ENCODE assay signal across 25 cellular contexts in the genomic region with DNA sequence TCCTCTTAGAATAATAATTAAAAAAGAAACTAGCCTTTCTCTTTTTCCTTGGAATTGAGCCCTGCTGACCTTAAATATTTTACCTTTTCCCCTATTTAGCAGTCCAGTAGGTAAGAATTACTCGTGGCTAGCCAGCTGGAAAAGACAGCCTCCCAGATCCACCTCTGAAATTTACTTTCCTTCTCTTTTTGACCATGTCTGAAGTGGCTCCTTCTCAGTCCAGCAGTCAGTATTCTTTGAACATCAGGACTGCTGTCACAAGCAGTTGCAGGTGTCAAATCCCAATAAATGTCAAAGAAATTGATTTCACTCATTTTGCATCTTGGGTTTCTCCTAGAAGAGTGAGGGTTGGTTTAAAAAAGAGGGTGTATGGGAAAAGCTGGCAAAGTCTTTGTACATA.
DNase-seq lines count a peak whose midpoint lies in the region; ATAC-seq, FAIRE-seq and TF ChIP-seq lines count a peak whose summit lies in the region.
"Had no signal": no experiment of that assay in that cellular context is flagged by ENCODE, and none has a peak within 500 bp of the region (broad histone marks: within the 10 kb centered on the region; RNA-seq: fewer than 3 reads in every experiment).

No MANE protein-coding gene starts in this region.

- 0 out of 2 replicates have a peak overlapping the region, but pooled peaks have one; percentile 6 for H2AFZ ChIP-seq in H1 (ENCODE audit: low read length)

- no peak overlapping the region for H2AK5ac ChIP-seq in H1 (ENCODE audit: low read depth, low read length)

- H3K23ac ChIP-seq in H1 (ENCODE audit: insufficient read length), result no peak overlapping the region

- no peak overlapping the region for H2BK120ac ChIP-seq in H1 (replicated peaks; ENCODE audit: low read depth, low read length)

- no peak overlapping the region for H4K5ac ChIP-seq in H1 (ENCODE audit: insufficient read length, low read depth, low read length)

- no peak overlapping the region for H4K8ac ChIP-seq in H1 (ENCODE audit: extremely low read depth, insufficient read depth, low read length)

- no peak overlapping the region for H4K91ac ChIP-seq in H1 (replicated peaks; ENCODE audit: insufficient read length, low read length)

- H2BK5ac ChIP-seq in H1 (ENCODE audit: low read depth, low read length), result no peak overlapping the region

- no peak overlapping the region for H3K4me2 ChIP-seq in H1 (ENCODE audit: insufficient read depth in 1 of 2, low read depth in 2 of 2, low read length in 2 of 2)

- TF ChIP-seq POLR2A in H1 (IDR thresholded peaks at IDR 0.05; ENCODE audit: control extremely low read depth in 1 of 2, low read depth in 2 of 2, low read length in 2 of 2), result no peak

- H3K4me1 Mint-ChIP-seq in nephron, result no peaks in the 10 kb centered on the region
- H3K4me1 Mint-ChIP-seq: CD4-positive, CD25-positive, alpha-beta regulatory T cell; CD8-positive, alpha-beta memory T cell had no signal

- H3K56ac ChIP-seq in H1 (replicated peaks; ENCODE audit: insufficient read length, low read depth, low read length), result no peak overlapping the region

- no peak overlapping the region for H2BK15ac ChIP-seq in H1 (ENCODE audit: low read length)

- H3K9me3 ChIP-seq in H1 (ENCODE audit: insufficient read depth in 2 of 2, low read depth in 1 of 2, low read length in 1 of 2) (0 out of 4 replicates have a peak, but pooled peaks cover 0 to 3% of the 10 kb centered on the region in 2 experiments), thoracic aorta (no peaks in the 10 kb centered on the region)
- H3K9me3 ChIP-seq: BE2C had no signal

- no peak overlapping the region for H3K18ac ChIP-seq in H1 (ENCODE audit: extremely low read depth, low read length)

- no peaks in the 10 kb centered on the region for H3K23me2 ChIP-seq in H1 (ENCODE audit: low read depth, low read length)

- no peak overlapping the region for H2BK20ac ChIP-seq in H1 (ENCODE audit: low read length)

- no peak overlapping the region for H3K9ac ChIP-seq in H1 (replicated peaks in 1 of 4; ENCODE audit: extremely low read depth in 1 of 4, low read depth in 3 of 4, low read length in 3 of 4)

- H3K79me1 ChIP-seq in H1 (ENCODE audit: low read depth, low read length), result no peaks in the 10 kb centered on the region

- H3K27me3 Mint-ChIP-seq in nephron (ENCODE audit: low read depth), result no peaks in the 10 kb centered on the region
- H3K27me3 Mint-ChIP-seq: CD4-positive, CD25-positive, alpha-beta regulatory T cell; CD8-positive, alpha-beta memory T cell had no signal

- H4K20me1 ChIP-seq in H1 (replicated peaks in 1 of 2; ENCODE audit: control insufficient read depth in 1 of 2, insufficient read depth in 2 of 2, low read length in 2 of 2), result no peaks in the 10 kb centered on the region

- no peak overlapping the region for H3K4ac ChIP-seq in H1 (replicated peaks; ENCODE audit: insufficient read length, low read depth, low read length)

- CTCF ChIA-PET in H1 (lab: Charles Lee; ENCODE audit: partially characterized antibody), result interaction anchor here (1.4 to 1.6 kb wide), 2 partner anchors 11 to 41 kb away, joined by 3 to 4 read pairs; no protein-coding TSS in a partner anchor

- H3K36me3 ChIP-seq in H1 (ENCODE audit: control insufficient read depth in 2 of 4, insufficient read depth in 4 of 4, low read length in 3 of 4) (no peaks in the 10 kb centered on the region), thoracic aorta (no peaks in the 10 kb centered on the region)
- H3K36me3 ChIP-seq: BE2C had no signal

- intact Hi-C loops in Right ventricle myocardium superior (cut with DNase I), result no loop called here

- DNase-seq in H1 (ENCODE audit: low read depth in 1 of 2, low spot score in 2 of 2) (no peak), thoracic aorta (ENCODE audit: low spot score) (no peak), Right ventricle myocardium superior (no peak)
- no peak for DNase-seq in stimulated activated CD4-positive, alpha-beta T cell treated with anti-CD3 and anti-CD28 coated beads, Interleukin-2, amount 100 ng/mL, for 24 hours
- no peak for DNase-seq in stimulated activated CD4-positive, alpha-beta T cell treated with anti-CD3 and anti-CD28 coated beads, Interleukin-4, amount 100 ng/mL, for 4 hours
- DNase-seq: ACHN; BE2C; C1 segment of cervical spinal cord; CD4-positive, CD25-positive, alpha-beta regulatory T cell; CD8-positive, alpha-beta memory T cell; COR-L47; DMS153; DMS79 treated with DMSO at 0.1 percent for 48 hours; GF-D8; GOT3; H9; IMR-90; KBM-7 had no signal

- H3K4me1 ChIP-seq in H1 (replicated peaks in 1 of 4; ENCODE audit: control insufficient read depth in 3 of 4, insufficient read depth in 4 of 4, low read length in 3 of 4) (no peaks in the 10 kb centered on the region), thoracic aorta (ENCODE audit: control insufficient read depth in 1 of 2, low read depth in 2 of 2) (peaks cover 9 to 13% of the 10 kb centered on the region in 2 donors)
- H3K4me1 ChIP-seq: BE2C had no signal

- TF ChIP-seq EP300 in Ishikawa (IDR thresholded peaks at IDR 0.05; ENCODE audit: borderline replicate concordance), result peak; percentile 51
- no peak for TF ChIP-seq EP300 in H1 (IDR thresholded peaks at IDR 0.05; ENCODE audit: borderline replicate concordance in 1 of 2, low read depth in 2 of 2, low read length in 2 of 2)

- no peak for TF ChIP-seq CTCF in H1 (IDR thresholded peaks at IDR 0.05; ENCODE audit: control extremely low read depth in 1 of 3, insufficient read depth in 1 of 3, low read depth in 1 of 3, low read length in 3 of 3)
- no peak for TF ChIP-seq CTCF in nephron (IDR thresholded peaks at IDR 0.05; ENCODE audit: unreplicated experiment in 3 of 3)
- no peak for TF ChIP-seq CTCF in thoracic aorta (IDR thresholded peaks at IDR 0.05)

- FAIRE-seq in H1 (lab: Jason Lieb, UNC), result no peak
- FAIRE-seq: A204.1, GM12878, GM19239, HTR-8/SVneo had no signal

- peak overlapping the region in 2 of 3 experiments; percentile 11 to 28 for H3K27ac Mint-ChIP-seq in nephron
- H3K27ac Mint-ChIP-seq: CD4-positive, CD25-positive, alpha-beta regulatory T cell; CD8-positive, alpha-beta memory T cell; H9 had no signal

- H3K9me3 Mint-ChIP-seq in nephron, result peaks cover 7% of the 10 kb centered on the region

- no peak for TF ChIP-seq RAD21 in Ishikawa (IDR thresholded peaks at IDR 0.05; ENCODE audit: low read depth)
- no peak for TF ChIP-seq RAD21 in H1 (IDR thresholded peaks at IDR 0.05 in 1 of 2, conservative IDR thresholded peaks at IDR 0.05 in 1 of 2; ENCODE audit: low read depth in 2 of 2, low read length in 2 of 2)

- no peak overlapping the region for H3K14ac ChIP-seq in H1 (ENCODE audit: insufficient read length)

- H3K4me3 Mint-ChIP-seq in nephron, result no peak overlapping the region
- H3K4me3 Mint-ChIP-seq: CD4-positive, CD25-positive, alpha-beta regulatory T cell; CD8-positive, alpha-beta memory T cell; H9 had no signal

- H3K4me3 ChIP-seq in H1 (ENCODE audit: extremely low read depth in 1 of 4, insufficient read depth in 2 of 4, low read depth in 3 of 4, low read length in 4 of 4) (no peak overlapping the region), thoracic aorta (peak overlapping the region; percentile 37)
- H3K4me3 ChIP-seq: GM12878 had no signal

- no peak overlapping the region for H2BK12ac ChIP-seq in H1 (ENCODE audit: low read depth, low read length)

- 53% methylated on average over 1 of the region's 1 CpG; no CpG with 5 or more reads in 1 of the 2 experiments for WGBS in H1 (ENCODE audit: extremely low coverage in 1 of 2, insufficient coverage in 1 of 2, insufficient read length in 1 of 2, insufficient replicate concordance in 2 of 2, low coverage in 1 of 2, low lambda C conversion rate in 2 of 2, missing lambda C conversion rate in 1 of 2), 2 experiments

- no peaks in the 10 kb centered on the region for H3K79me2 ChIP-seq in H1 (ENCODE audit: control insufficient read depth in 1 of 2, insufficient read depth in 2 of 2, low read length in 2 of 2)

- H3K27ac ChIP-seq in H1 (ENCODE audit: low read depth, low read length) (no peak overlapping the region), thoracic aorta (peak overlapping the region in 1 of 2 donors; percentile 19)

- no peaks in the 10 kb centered on the region for H3K36me3 Mint-ChIP-seq in nephron (ENCODE audit: low read depth)
- H3K36me3 Mint-ChIP-seq: CD4-positive, CD25-positive, alpha-beta regulatory T cell; CD8-positive, alpha-beta memory T cell had no signal

- ATAC-seq in thoracic aorta (ENCODE audit: insufficient number of reproducible peaks, low FRiP score, low read depth), result no peak
- no peak for ATAC-seq in Right ventricle myocardium superior (ENCODE audit: poor library complexity)
- no peak for ATAC-seq in GM19023 (IDR thresholded peaks at IDR 0.05; ENCODE audit: unreplicated experiment)
- ATAC-seq: GM12878 had no signal

- H3K27me3 ChIP-seq in H1 (replicated peaks in 1 of 4; ENCODE audit: control insufficient read depth in 3 of 4, extremely low read depth in 1 of 4, insufficient read depth in 3 of 4, low read length in 3 of 4) (no peaks in the 10 kb centered on the region), thoracic aorta (replicated peaks; ENCODE audit: insufficient read depth) (no peaks in the 10 kb centered on the region)
- H3K27me3 ChIP-seq: BE2C had no signal

- POLR2A ChIA-PET in H1 (lab: Charles Lee; ENCODE audit: partially characterized antibody), result no interaction called here

TF ChIP-seq in Ishikawa, 13 proteins besides CTCF, POLR2A, EP300 and RAD21 (continues in another document):
- no peak for TF ChIP-seq USF1 (IDR thresholded peaks at IDR 0.05)
- no peak; the same call in 1 of the 2 replicates for TF ChIP-seq FOXM1 (IDR thresholded peaks at IDR 0.05; ENCODE audit: borderline replicate concordance, low read depth)
- no peak for TF ChIP-seq EGR1 (IDR thresholded peaks at IDR 0.05)
- no peak for TF ChIP-seq YY1 (IDR thresholded peaks at IDR 0.05; ENCODE audit: low read depth)

TF ChIP-seq in H1, 55 proteins besides CTCF, POLR2A, EP300 and RAD21:
- TF ChIP-seq KDM4A (IDR thresholded peaks at IDR 0.05; ENCODE audit: low read depth, low read length, severe bottlenecking) (no peak), GABPA (IDR thresholded peaks at IDR 0.05; ENCODE audit: borderline replicate concordance, insufficient read depth, low read length) (no peak), SAP30 (IDR thresholded peaks at IDR 0.05; ENCODE audit: insufficient read depth, insufficient replicate concordance, low read length) (no peak), SP1 (IDR thresholded peaks at IDR 0.05; ENCODE audit: low read depth, low read length) (no peak)
